Comparison of ENCODE assay signal across 17 cellular contexts in genomic region chr11:61515686-61516085, GRCh38. TPM values are rescaled to one million over a fixed set of nuclear protein-coding genes. Genes with fewer than 3 reads are reported as not detected.
DNase-seq lines count a peak whose midpoint lies in the region; ATAC-seq and TF ChIP-seq lines count a peak whose summit lies in the region.
"Had no signal": no experiment of that assay in that cellular context is flagged by ENCODE, and none has a peak within 500 bp of the region (broad histone marks: within the 10 kb centered on the region; RNA-seq: fewer than 3 reads in every experiment).

No MANE protein-coding gene starts in this region.

- H2BK12ac ChIP-seq in mesenchymal stem cell (ENCODE audit: low read length in 2 of 2) = no peak overlapping the region

- H3K4me1 Mint-ChIP-seq in GM23338 = peaks cover 55% of the 10 kb centered on the region

- H3K9me2 ChIP-seq in GM23338 (ENCODE audit: insufficient read depth) (no peaks in the 10 kb centered on the region), PC-3 (replicated peaks; ENCODE audit: low read length) (no peaks in the 10 kb centered on the region)

- no peak overlapping the region for H3K14ac ChIP-seq in mesenchymal stem cell (ENCODE audit: low read length in 2 of 2)

- no peaks in the 10 kb centered on the region for H3K9me3 Mint-ChIP-seq in GM23338
- H3K9me3 Mint-ChIP-seq: CD4-positive, alpha-beta T cell; HFFc6 had no signal

- CTCF ChIA-PET in PC-3 (lab: Charles Lee) = no interaction called here

- no peaks in the 10 kb centered on the region for H3K79me1 ChIP-seq in mesenchymal stem cell (replicated peaks; ENCODE audit: low read length, poor library complexity, severe bottlenecking)

- H3K27ac ChIP-seq in GM23338 (ENCODE audit: low read depth) (no peak overlapping the region), PC-3 (ENCODE audit: low read length) (no peak overlapping the region), mesenchymal stem cell (ENCODE audit: low read length, poor library complexity, severe bottlenecking) (no peak overlapping the region)
- H3K27ac ChIP-seq: C4-2B, HL-60 had no signal

- H3K36me3 ChIP-seq in GM23338 (ENCODE audit: insufficient read depth) (no peaks in the 10 kb centered on the region), PC-3 (ENCODE audit: low read depth, low read length) (no peaks in the 10 kb centered on the region), mesenchymal stem cell (ENCODE audit: control insufficient read depth in 1 of 2, insufficient read depth in 2 of 2, low read depth in 1 of 2, low read length in 2 of 2) (peaks cover 0 to 3% of the 10 kb centered on the region in 2 experiments)

- no peak overlapping the region for H3K27ac Mint-ChIP-seq in GM23338
- H3K27ac Mint-ChIP-seq: CD4-positive, alpha-beta T cell; HFFc6 had no signal

- POLR2A ChIA-PET in PC-3 (lab: Charles Lee; ENCODE audit: unreplicated experiment) = no interaction called here

- H4K20me1 ChIP-seq in GM23338 (replicated peaks; ENCODE audit: insufficient read depth) (no peaks in the 10 kb centered on the region), PC-3 (ENCODE audit: low read length) (no peaks in the 10 kb centered on the region)

- no peak overlapping the region for H3K9ac ChIP-seq in PC-3 (ENCODE audit: low read length)
- no peak overlapping the region for H3K9ac ChIP-seq in mesenchymal stem cell (ENCODE audit: low read length)

- H3K23ac ChIP-seq in mesenchymal stem cell (ENCODE audit: low read length in 2 of 2) = no peak overlapping the region

- H4K8ac ChIP-seq in mesenchymal stem cell (ENCODE audit: low read length) = peak overlapping the region; percentile 36

- H2BK120ac ChIP-seq in mesenchymal stem cell (ENCODE audit: low read depth, low read length) = no peak overlapping the region

- no peak overlapping the region for H3K4me3 Mint-ChIP-seq in GM23338
- H3K4me3 Mint-ChIP-seq: CD4-positive, alpha-beta T cell; HFFc6 had no signal

- H3K4me1 ChIP-seq in GM23338 (ENCODE audit: insufficient read depth) (peaks cover 50% of the 10 kb centered on the region), PC-3 (ENCODE audit: insufficient read depth, low read length) (peaks cover 11% of the 10 kb centered on the region), mesenchymal stem cell (ENCODE audit: control insufficient read depth, insufficient read depth, low read depth, low read length) (peaks cover 1% of the 10 kb centered on the region)

- H4K91ac ChIP-seq in mesenchymal stem cell (ENCODE audit: low read length) = no peak overlapping the region

- H3K79me2 ChIP-seq in GM23338 (replicated peaks; ENCODE audit: insufficient read depth) = no peaks in the 10 kb centered on the region
- no peaks in the 10 kb centered on the region for H3K79me2 ChIP-seq in PC-3 (ENCODE audit: low read length)

- ATAC-seq in GM23338 (peak; percentile 3; the same call in 2 of the 3 replicates), PC-3 (no peak)
- ATAC-seq: HCT116 had no signal

- H3F3A ChIP-seq in GM23338 (replicated peaks; ENCODE audit: low read depth) (peaks cover 10% of the 10 kb centered on the region; the same call in 1 of the 2 replicates), PC-3 (ENCODE audit: low read length, unreplicated experiment) (no peaks in the 10 kb centered on the region)

- TSS peak; percentile 16 for BruUV-seq in PC-3 (replicated peaks; lab: Mats Ljungman, UMichigan)

- WGBS in mesenchymal stem cell = 76% methylated on average over 8 of the region's 10 CpGs

- no peak overlapping the region for H3K18ac ChIP-seq in mesenchymal stem cell (ENCODE audit: low read depth in 1 of 2, low read length in 2 of 2)

- H3K27me3 ChIP-seq in GM23338 (ENCODE audit: insufficient read depth) = peaks cover 16% of the 10 kb centered on the region
- no peaks in the 10 kb centered on the region for H3K27me3 ChIP-seq in PC-3 (ENCODE audit: low read length)
- peaks cover 7 to 52% of the 10 kb centered on the region in 2 experiments for H3K27me3 ChIP-seq in mesenchymal stem cell (ENCODE audit: control insufficient read depth in 1 of 2, insufficient read depth in 1 of 2, low read length in 2 of 2)

- H3K36me3 Mint-ChIP-seq in GM23338 (ENCODE audit: low read depth) = no peaks in the 10 kb centered on the region

- TF ChIP-seq CTCF in GM23338 (conservative IDR thresholded peaks at IDR 0.05; ENCODE audit: low read depth in 2 of 2) = no peak
- no peak for TF ChIP-seq CTCF in PC-3 (conservative IDR thresholded peaks at IDR 0.05; ENCODE audit: low read depth, low read length)

- H3K4ac ChIP-seq in mesenchymal stem cell (ENCODE audit: low read depth in 1 of 2, low read length in 2 of 2) = no peak overlapping the region

- H3K9me3 ChIP-seq in PC-3 (ENCODE audit: low read length) (no peaks in the 10 kb centered on the region), mesenchymal stem cell (ENCODE audit: control insufficient read depth, low read length) (no peaks in the 10 kb centered on the region)
- H3K9me3 ChIP-seq: Caco-2 had no signal

- H3K4me3 ChIP-seq in GM23338 (peak overlapping the region; percentile 54; the same call in 1 of the 2 replicates), PC-3 (ENCODE audit: low read length) (no peak overlapping the region), mesenchymal stem cell (ENCODE audit: insufficient read depth in 1 of 2, low read depth in 1 of 2, low read length in 2 of 2) (no peak overlapping the region)
- H3K4me3 ChIP-seq: K562 had no signal

- H2AFZ ChIP-seq in GM23338 = no peak overlapping the region
- no peak overlapping the region for H2AFZ ChIP-seq in PC-3 (ENCODE audit: low read length)
- H2AFZ ChIP-seq in mesenchymal stem cell (ENCODE audit: low read depth, low read length) = no peak overlapping the region

- DNase-seq in GM23338 (ENCODE audit: low spot score) (peak; percentile 75), PC-3 (no peak), mesenchymal stem cell (no peak), NCI-H2171 treated with DMSO at 0.1 percent for 48 hours (lab: John Stamatoyannopoulos, UW) (no peak), T-helper 2 cell (no peak), NCI-H128 (lab: John Stamatoyannopoulos, UW; ENCODE audit: unreplicated experiment) (no peak)
- DNase-seq: ACHN; AML-193; Caco-2; CD4-positive, alpha-beta T cell; HFFc6 had no signal

- intact Hi-C loops in PC-3 (cut with micrococcal nuclease) = loop anchor here (2.0 kb wide), 2 partner anchors 39 to 69 kb away; no protein-coding TSS in a partner anchor

- no peak overlapping the region for H2BK15ac ChIP-seq in mesenchymal stem cell (ENCODE audit: low read depth, poor library complexity, severe bottlenecking)

- H3K4me2 ChIP-seq in GM23338 = peak overlapping the region; percentile 80; the same call in 1 of the 2 replicates
- no peak overlapping the region for H3K4me2 ChIP-seq in PC-3 (ENCODE audit: low read length)
- no peak overlapping the region for H3K4me2 ChIP-seq in mesenchymal stem cell (ENCODE audit: low read length, poor library complexity, severe bottlenecking)

- H3K27me3 Mint-ChIP-seq in GM23338 (ENCODE audit: insufficient read depth, low read depth, poor library complexity) = peaks cover 29% of the 10 kb centered on the region

- no peak overlapping the region for H2AK5ac ChIP-seq in mesenchymal stem cell (ENCODE audit: low read length, severe bottlenecking)

- H2BK5ac ChIP-seq in mesenchymal stem cell (ENCODE audit: low read depth, low read length, poor library complexity, severe bottlenecking) = no peak overlapping the region

TF ChIP-seq in GM23338, 12 proteins besides CTCF, POLR2A, EP300 and RAD21 (continues in another document):
- TF ChIP-seq POLR2AphosphoS5 (IDR thresholded peaks at IDR 0.05; ENCODE audit: low read depth) = no peak
- no peak for TF ChIP-seq JUNB (IDR thresholded peaks at IDR 0.05; ENCODE audit: unreplicated experiment)
- TF ChIP-seq, protein P1, sequence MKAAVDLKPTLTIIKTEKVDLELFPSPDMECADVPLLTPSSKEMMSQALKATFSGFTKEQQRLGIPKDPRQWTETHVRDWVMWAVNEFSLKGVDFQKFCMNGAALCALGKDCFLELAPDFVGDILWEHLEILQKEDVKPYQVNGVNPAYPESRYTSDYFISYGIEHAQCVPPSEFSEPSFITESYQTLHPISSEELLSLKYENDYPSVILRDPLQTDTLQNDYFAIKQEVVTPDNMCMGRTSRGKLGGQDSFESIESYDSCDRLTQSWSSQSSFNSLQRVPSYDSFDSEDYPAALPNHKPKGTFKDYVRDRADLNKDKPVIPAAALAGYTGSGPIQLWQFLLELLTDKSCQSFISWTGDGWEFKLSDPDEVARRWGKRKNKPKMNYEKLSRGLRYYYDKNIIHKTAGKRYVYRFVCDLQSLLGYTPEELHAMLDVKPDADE (IDR thresholded peaks at IDR 0.05) = no peak
- TF ChIP-seq ZNF331 (CRISPR knock-in tag; IDR thresholded peaks at IDR 0.05; ENCODE audit: low read depth) = no peak
- no peak for TF ChIP-seq NANOG (IDR thresholded peaks at IDR 0.05; ENCODE audit: borderline replicate concordance)
- no peak for TF ChIP-seq REST (IDR thresholded peaks at IDR 0.05; ENCODE audit: unreplicated experiment)
- no peak for TF ChIP-seq CREB1 (CRISPR knock-in tag; IDR thresholded peaks at IDR 0.05; ENCODE audit: low read depth)
- no peak for TF ChIP-seq STAT1 (IDR thresholded peaks at IDR 0.05; ENCODE audit: unreplicated experiment)

RNA-seq across cellular contexts. Expression of gene LRRC10B, which starts 7.1 kb away (rescaled TPM):
- 0.08 and 1.6 TPM in 2 replicates for total RNA-seq in GM23338 (2014; rRNA removed; shearing (Covaris generic))
- 0.35 and 0.47 TPM in 2 replicates for polyA plus RNA-seq in GM23338 (2016; fragmentation: Nextera tagmentation; extraction: Ambion mirVana)
- total RNA-seq in PC-3 (2014; rRNA removed) = 0.55 TPM in 1 of 2 replicates, not detected in the other
- not detected for polyA plus RNA-seq in mesenchymal stem cell (2013, experiment 1 of 2)
- polyA plus RNA-seq in mesenchymal stem cell (2013, experiment 2 of 2) = 0.03 TPM
- total RNA-seq: A172; CD4-positive, alpha-beta T cell; HFFc6; HT1080 had no signal
- polyA plus RNA-seq: K562 had no signal
